1 cellular context compared by ENCODE assay signal in genomic region chr3:100869787-100870186, GRCh38.
TF ChIP-seq lines count a peak whose summit lies in the region.

No MANE protein-coding gene starts in this region.

TF ChIP-seq in IMR-90, 13 proteins besides CTCF, POLR2A, EP300 and RAD21:
- no peak for TF ChIP-seq RCOR1 (IDR thresholded peaks at IDR 0.05; ENCODE audit: insufficient replicate concordance, low read length)
- no peak for TF ChIP-seq BHLHE40 (IDR thresholded peaks at IDR 0.05; ENCODE audit: low read depth, low read length)
- TF ChIP-seq SMC3 (IDR thresholded peaks at IDR 0.05; ENCODE audit: low read depth, low read length) = no peak
- TF ChIP-seq USF2 (IDR thresholded peaks at IDR 0.05; ENCODE audit: low read depth, low read length) = no peak
- TF ChIP-seq CHD1 (IDR thresholded peaks at IDR 0.05; ENCODE audit: low read depth, low read length) = no peak
- no peak for TF ChIP-seq FOS (IDR thresholded peaks at IDR 0.05; ENCODE audit: low read depth, low read length)
- TF ChIP-seq NFE2L2 (IDR thresholded peaks at IDR 0.05; ENCODE audit: low read depth, low read length) = no peak
- TF ChIP-seq MAFK (IDR thresholded peaks at IDR 0.05; ENCODE audit: low read depth, low read length) = no peak
- no peak for TF ChIP-seq CEBPB (IDR thresholded peaks at IDR 0.05; ENCODE audit: low read depth, low read length)
- no peak for TF ChIP-seq MAZ (IDR thresholded peaks at IDR 0.05; ENCODE audit: borderline replicate concordance, low read depth, low read length)
- TF ChIP-seq MXI1 (IDR thresholded peaks at IDR 0.05; ENCODE audit: borderline replicate concordance, low read depth, low read length) = no peak
- TF ChIP-seq RFX5 (IDR thresholded peaks at IDR 0.05; ENCODE audit: low read depth, low read length) = no peak
- TF ChIP-seq ELK1 (IDR thresholded peaks at IDR 0.05; ENCODE audit: borderline replicate concordance, low read depth, low read length) = no peak
